13 cellular contexts compared by ENCODE assay signal in the genomic region with DNA sequence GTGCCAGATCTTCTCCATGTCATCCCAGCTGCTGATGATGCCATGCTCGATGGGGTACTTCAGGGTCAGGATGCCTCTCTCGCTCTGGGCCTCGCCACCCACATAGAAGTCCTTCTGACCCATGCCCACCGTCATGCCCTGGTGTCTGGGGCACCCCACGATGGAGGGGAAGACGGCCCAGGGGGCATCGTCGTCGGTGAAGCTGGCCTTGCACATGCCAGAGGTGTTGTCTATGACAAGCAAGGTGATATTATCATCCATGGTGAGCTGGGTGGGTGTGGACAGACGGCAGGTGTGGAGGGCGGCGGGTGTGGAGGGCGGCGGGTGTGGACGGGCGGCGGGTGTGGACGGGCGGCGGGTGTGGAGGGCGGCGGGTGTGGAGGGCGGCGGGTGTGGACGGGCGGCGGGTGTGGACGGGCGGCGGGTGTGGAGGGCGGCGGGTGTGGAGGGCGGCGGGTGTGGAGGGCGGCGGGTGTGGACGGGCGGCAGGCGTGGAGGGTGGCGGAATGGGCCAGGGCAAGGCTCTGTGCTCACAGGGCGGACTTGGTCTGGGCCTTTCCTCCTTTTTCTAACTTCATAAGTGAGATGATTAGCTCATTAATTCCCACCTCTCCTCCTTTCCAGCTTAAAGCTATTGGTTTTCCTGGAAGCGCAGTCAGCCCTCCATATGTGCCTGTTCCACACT. TPM values are rescaled to one million over a fixed set of nuclear protein-coding genes. Genes with fewer than 3 reads are reported as not detected.
"Had no signal": no experiment of that assay in that cellular context is flagged by ENCODE, and none has a peak within 500 bp of the region (broad histone marks: within the 10 kb centered on the region; RNA-seq: fewer than 3 reads in every experiment).

No MANE protein-coding gene starts in this region.

RNA-seq across cellular contexts. Expression of a gene that starts 30.8 kb away (rescaled TPM):
- total RNA-seq: activated naive CD4-positive, alpha-beta T cell treated with anti-CD3 and anti-CD28 coated beads for 36 hours; activated naive CD4-positive, alpha-beta T cell treated with anti-CD3 and anti-CD28 coated beads, Interleukin-2, amount 50 U/mL, for 72 hours; activated naive CD8-positive, alpha-beta T cell treated with anti-CD3 and anti-CD28 coated beads for 36 hours; activated naive CD8-positive, alpha-beta T cell treated with anti-CD3 and anti-CD28 coated beads, Interleukin-2, amount 10 ng/mL, durations not matched to agents 7 days and 5 days; activated T-cell treated with anti-CD3 and anti-CD28 coated beads, Interleukin-2, amount 50 U/mL, for 4 hours; activated T-cell treated with anti-CD3 and anti-CD28 coated beads, Interleukin-2, amount 50 U/mL, for 72 hours; activated T-helper 1 cell treated with anti-CD3 and anti-CD28 coated beads, Interleukin-12 subunit alpha, Interleukin-12 subunit beta, Interleukin-2, Interleukin-4 antibody, amounts not matched to agents 30 ng/mL and 10 ng/mL and 1 ng/mL, durations not matched to agents 14 hours and 24 hours and 36 hours; activated T-helper 17 cell treated with anti-CD3 and anti-CD28 coated beads, Interleukin-2, amount 50 U/mL, for 72 hours; activated T-helper 2 cell treated with anti-CD3 and anti-CD28 coated beads, Interferon-gamma antibody, Interleukin-2, Interleukin-4, amounts not matched to agents 10 μg/mL and 5 μg/mL and 100 μg/mL, durations not matched to agents 14 hours and 24 hours and 36 hours; ascending aorta; cardiac muscle cell; cardiac septum had no signal
- polyA plus RNA-seq: cardiac muscle cell had no signal

RNA-seq across cellular contexts. Expression of a gene that starts 34.8 kb away (rescaled TPM):
- total RNA-seq: activated naive CD4-positive, alpha-beta T cell treated with anti-CD3 and anti-CD28 coated beads for 36 hours; activated naive CD4-positive, alpha-beta T cell treated with anti-CD3 and anti-CD28 coated beads, Interleukin-2, amount 50 U/mL, for 72 hours; activated T-cell treated with anti-CD3 and anti-CD28 coated beads, Interleukin-2, amount 50 U/mL, for 4 hours; activated T-helper 1 cell treated with anti-CD3 and anti-CD28 coated beads, Interleukin-12 subunit alpha, Interleukin-12 subunit beta, Interleukin-2, Interleukin-4 antibody, amounts not matched to agents 30 ng/mL and 10 ng/mL and 1 ng/mL, durations not matched to agents 14 hours and 24 hours and 36 hours; activated T-helper 17 cell treated with anti-CD3 and anti-CD28 coated beads, Interleukin-2, amount 50 U/mL, for 72 hours; ascending aorta; astrocyte had no signal

RNA-seq across cellular contexts. Expression of a gene that starts 48.9 kb away (rescaled TPM):
- total RNA-seq: cardiac muscle cell had no signal

RNA-seq across cellular contexts. Expression of a gene that starts 53.6 kb away (rescaled TPM):
- total RNA-seq: activated naive CD8-positive, alpha-beta T cell treated with anti-CD3 and anti-CD28 coated beads for 36 hours had no signal
- polyA plus RNA-seq: cardiac muscle cell had no signal
